Comparison of ENCODE assay signal across 1 cellular context in the genomic region with DNA sequence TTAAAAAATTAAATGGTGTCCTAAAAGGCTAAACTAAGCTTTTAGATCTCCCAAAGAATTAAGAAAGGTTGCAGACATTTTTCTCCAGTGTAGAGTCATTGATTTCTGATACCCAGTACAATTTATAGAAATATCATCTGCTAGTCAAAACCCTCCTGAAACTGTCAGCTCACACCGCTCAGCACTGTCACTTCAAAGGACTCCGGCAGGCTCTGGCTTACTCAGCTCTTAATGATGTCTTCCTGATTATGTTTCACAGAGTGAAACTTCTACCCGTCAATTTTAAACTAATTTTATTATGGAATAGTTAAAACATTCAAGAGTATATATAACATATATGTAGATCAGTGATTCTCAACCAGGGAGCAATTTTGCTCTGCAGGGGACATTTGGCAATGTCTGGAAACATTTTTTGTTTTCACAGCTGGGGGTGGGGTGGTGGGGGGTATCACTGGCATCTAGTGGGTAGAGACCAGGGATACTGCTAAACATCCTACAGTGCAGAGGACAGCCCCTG.
A peak's percentile ranks its signal among the peaks of the same experiment; 100 is the strongest.
TF ChIP-seq lines count a peak whose summit lies in the region.

No MANE protein-coding gene starts in this region.

TF ChIP-seq in GM12878, 131 proteins besides CTCF, POLR2A, EP300 and RAD21:
- TF ChIP-seq, protein P1, sequence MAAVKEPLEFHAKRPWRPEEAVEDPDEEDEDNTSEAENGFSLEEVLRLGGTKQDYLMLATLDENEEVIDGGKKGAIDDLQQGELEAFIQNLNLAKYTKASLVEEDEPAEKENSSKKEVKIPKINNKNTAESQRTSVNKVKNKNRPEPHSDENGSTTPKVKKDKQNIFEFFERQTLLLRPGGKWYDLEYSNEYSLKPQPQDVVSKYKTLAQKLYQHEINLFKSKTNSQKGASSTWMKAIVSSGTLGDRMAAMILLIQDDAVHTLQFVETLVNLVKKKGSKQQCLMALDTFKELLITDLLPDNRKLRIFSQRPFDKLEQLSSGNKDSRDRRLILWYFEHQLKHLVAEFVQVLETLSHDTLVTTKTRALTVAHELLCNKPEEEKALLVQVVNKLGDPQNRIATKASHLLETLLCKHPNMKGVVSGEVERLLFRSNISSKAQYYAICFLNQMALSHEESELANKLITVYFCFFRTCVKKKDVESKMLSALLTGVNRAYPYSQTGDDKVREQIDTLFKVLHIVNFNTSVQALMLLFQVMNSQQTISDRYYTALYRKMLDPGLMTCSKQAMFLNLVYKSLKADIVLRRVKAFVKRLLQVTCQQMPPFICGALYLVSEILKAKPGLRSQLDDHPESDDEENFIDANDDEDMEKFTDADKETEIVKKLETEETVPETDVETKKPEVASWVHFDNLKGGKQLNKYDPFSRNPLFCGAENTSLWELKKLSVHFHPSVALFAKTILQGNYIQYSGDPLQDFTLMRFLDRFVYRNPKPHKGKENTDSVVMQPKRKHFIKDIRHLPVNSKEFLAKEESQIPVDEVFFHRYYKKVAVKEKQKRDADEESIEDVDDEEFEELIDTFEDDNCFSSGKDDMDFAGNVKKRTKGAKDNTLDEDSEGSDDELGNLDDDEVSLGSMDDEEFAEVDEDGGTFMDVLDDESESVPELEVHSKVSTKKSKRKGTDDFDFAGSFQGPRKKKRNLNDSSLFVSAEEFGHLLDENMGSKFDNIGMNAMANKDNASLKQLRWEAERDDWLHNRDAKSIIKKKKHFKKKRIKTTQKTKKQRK (IDR thresholded peaks at IDR 0.05; ENCODE audit: low read depth, low read length), result no peak
- TF ChIP-seq FOS (IDR thresholded peaks at IDR 0.05; ENCODE audit: borderline replicate concordance, extremely low read depth, insufficient read length) (no peak), RELA (IDR thresholded peaks at IDR 0.05; ENCODE audit: borderline replicate concordance, partially characterized antibody) (no peak), JUNB (IDR thresholded peaks at IDR 0.05) (0 out of 2 replicates have a peak, but pooled peaks have one; percentile 11), TCF7 (IDR thresholded peaks at IDR 0.05; ENCODE audit: borderline replicate concordance) (peak; percentile 55)
- TF ChIP-seq, protein P2, sequence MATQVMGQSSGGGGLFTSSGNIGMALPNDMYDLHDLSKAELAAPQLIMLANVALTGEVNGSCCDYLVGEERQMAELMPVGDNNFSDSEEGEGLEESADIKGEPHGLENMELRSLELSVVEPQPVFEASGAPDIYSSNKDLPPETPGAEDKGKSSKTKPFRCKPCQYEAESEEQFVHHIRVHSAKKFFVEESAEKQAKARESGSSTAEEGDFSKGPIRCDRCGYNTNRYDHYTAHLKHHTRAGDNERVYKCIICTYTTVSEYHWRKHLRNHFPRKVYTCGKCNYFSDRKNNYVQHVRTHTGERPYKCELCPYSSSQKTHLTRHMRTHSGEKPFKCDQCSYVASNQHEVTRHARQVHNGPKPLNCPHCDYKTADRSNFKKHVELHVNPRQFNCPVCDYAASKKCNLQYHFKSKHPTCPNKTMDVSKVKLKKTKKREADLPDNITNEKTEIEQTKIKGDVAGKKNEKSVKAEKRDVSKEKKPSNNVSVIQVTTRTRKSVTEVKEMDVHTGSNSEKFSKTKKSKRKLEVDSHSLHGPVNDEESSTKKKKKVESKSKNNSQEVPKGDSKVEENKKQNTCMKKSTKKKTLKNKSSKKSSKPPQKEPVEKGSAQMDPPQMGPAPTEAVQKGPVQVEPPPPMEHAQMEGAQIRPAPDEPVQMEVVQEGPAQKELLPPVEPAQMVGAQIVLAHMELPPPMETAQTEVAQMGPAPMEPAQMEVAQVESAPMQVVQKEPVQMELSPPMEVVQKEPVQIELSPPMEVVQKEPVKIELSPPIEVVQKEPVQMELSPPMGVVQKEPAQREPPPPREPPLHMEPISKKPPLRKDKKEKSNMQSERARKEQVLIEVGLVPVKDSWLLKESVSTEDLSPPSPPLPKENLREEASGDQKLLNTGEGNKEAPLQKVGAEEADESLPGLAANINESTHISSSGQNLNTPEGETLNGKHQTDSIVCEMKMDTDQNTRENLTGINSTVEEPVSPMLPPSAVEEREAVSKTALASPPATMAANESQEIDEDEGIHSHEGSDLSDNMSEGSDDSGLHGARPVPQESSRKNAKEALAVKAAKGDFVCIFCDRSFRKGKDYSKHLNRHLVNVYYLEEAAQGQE (IDR thresholded peaks at IDR 0.05; ENCODE audit: low read depth, low read length), result no peak
- TF ChIP-seq, protein P3, sequence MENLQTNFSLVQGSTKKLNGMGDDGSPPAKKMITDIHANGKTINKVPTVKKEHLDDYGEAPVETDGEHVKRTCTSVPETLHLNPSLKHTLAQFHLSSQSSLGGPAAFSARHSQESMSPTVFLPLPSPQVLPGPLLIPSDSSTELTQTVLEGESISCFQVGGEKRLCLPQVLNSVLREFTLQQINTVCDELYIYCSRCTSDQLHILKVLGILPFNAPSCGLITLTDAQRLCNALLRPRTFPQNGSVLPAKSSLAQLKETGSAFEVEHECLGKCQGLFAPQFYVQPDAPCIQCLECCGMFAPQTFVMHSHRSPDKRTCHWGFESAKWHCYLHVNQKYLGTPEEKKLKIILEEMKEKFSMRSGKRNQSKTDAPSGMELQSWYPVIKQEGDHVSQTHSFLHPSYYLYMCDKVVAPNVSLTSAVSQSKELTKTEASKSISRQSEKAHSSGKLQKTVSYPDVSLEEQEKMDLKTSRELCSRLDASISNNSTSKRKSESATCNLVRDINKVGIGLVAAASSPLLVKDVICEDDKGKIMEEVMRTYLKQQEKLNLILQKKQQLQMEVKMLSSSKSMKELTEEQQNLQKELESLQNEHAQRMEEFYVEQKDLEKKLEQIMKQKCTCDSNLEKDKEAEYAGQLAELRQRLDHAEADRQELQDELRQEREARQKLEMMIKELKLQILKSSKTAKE (IDR thresholded peaks at IDR 0.05; ENCODE audit: low read depth, poor library complexity, severe bottlenecking), result no peak
